In the genomic region with DNA sequence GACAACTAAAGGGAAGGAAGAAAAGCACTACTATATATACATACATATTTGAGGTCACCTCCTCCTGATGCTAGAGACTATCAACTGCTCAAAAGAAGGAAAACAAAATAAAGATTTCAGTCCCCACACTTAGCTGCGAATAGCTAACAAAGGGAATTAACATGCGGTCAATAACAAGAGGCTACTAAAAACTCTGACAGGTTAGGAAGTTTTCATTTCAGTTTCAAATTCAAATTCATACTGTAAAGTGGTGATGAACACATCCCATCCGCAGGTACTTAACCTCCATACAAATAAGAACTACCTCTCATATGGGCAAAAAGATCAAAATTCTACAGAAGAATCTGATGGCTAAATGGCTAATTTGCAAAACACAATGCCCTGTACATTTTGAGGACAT, we compare ENCODE assay signal across 8 cellular contexts. TPM values are rescaled to one million over a fixed set of nuclear protein-coding genes. Genes with fewer than 3 reads are reported as not detected.
DNase-seq lines count a peak whose midpoint lies in the region; ATAC-seq and TF ChIP-seq lines count a peak whose summit lies in the region.

No MANE protein-coding gene starts in this region.

- H3K9me2 ChIP-seq in PC-9 (ENCODE audit: insufficient read depth), result no peaks in the 10 kb centered on the region

- DNase-seq in GM12864 (ENCODE audit: low read depth) (no peak), PC-9 (no peak), osteocyte (ENCODE audit: extremely low spot score, unreplicated experiment) (no peak), RKO (ENCODE audit: low spot score) (no peak), cerebellum (ENCODE audit: low spot score) (no peak), NCI-H1694 (lab: John Stamatoyannopoulos, UW) (no peak)

- H3K9me3 Mint-ChIP-seq in osteocyte (ENCODE audit: unreplicated experiment), result no peaks in the 10 kb centered on the region

- H3K27me3 Mint-ChIP-seq in osteocyte (ENCODE audit: unreplicated experiment), result no peaks in the 10 kb centered on the region

- H3K27me3 ChIP-seq in PC-9 (ENCODE audit: insufficient read depth, low read depth), result no peaks in the 10 kb centered on the region
- H3K27me3 ChIP-seq in endocrine pancreas (ENCODE audit: control insufficient read depth, insufficient read depth, low read length), result no peaks in the 10 kb centered on the region

- peak overlapping the region; percentile 86 for H3K4me3 ChIP-seq in GM12864 (ENCODE audit: low read depth, low read length)
- H3K4me3 ChIP-seq in PC-9, result peak overlapping the region; percentile 85
- H3K4me3 ChIP-seq in endocrine pancreas (ENCODE audit: control insufficient read depth, insufficient read depth, low read length), result peak overlapping the region; percentile 93

- peaks cover 9% of the 10 kb centered on the region; the same call in 1 of the 2 replicates for H3F3A ChIP-seq in PC-9 (ENCODE audit: insufficient read depth, low read depth)

- CTCF ChIA-PET in PC-9 (lab: Charles Lee), result no interaction called here

- H3K4me3 Mint-ChIP-seq in osteocyte (ENCODE audit: unreplicated experiment), result peak overlapping the region; percentile 91

- H3K36me3 Mint-ChIP-seq in osteocyte (ENCODE audit: unreplicated experiment), result peaks cover under 1% of the 10 kb centered on the region

- H2AFZ ChIP-seq in PC-9, result no peak overlapping the region

- H3K36me3 ChIP-seq in PC-9 (ENCODE audit: low read depth), result no peaks in the 10 kb centered on the region
- no peaks in the 10 kb centered on the region for H3K36me3 ChIP-seq in endocrine pancreas (ENCODE audit: control insufficient read depth, insufficient read depth, low read length)

- H3K9me3 ChIP-seq in PC-9 (ENCODE audit: insufficient read depth, low read depth), result no peaks in the 10 kb centered on the region
- no peaks in the 10 kb centered on the region for H3K9me3 ChIP-seq in endocrine pancreas (ENCODE audit: control insufficient read depth, low read length)

- H3K79me2 ChIP-seq in PC-9 (ENCODE audit: low read depth), result peaks cover 72% of the 10 kb centered on the region

- peaks cover 26% of the 10 kb centered on the region for H3K4me1 ChIP-seq in PC-9 (replicated peaks; ENCODE audit: insufficient read depth)
- peaks cover 17% of the 10 kb centered on the region for H3K4me1 ChIP-seq in endocrine pancreas (ENCODE audit: control insufficient read depth, insufficient read depth, low read length)

- TF ChIP-seq CTCF in GM12864 (IDR thresholded peaks at IDR 0.05; ENCODE audit: low read depth, low read length, missing control alignments) (no peak), PC-9 (conservative IDR thresholded peaks at IDR 0.05) (no peak), osteocyte (IDR thresholded peaks at IDR 0.05) (no peak)

- POLR2A ChIA-PET in PC-9 (lab: Charles Lee; ENCODE audit: unreplicated experiment), result no interaction called here

- no peaks in the 10 kb centered on the region; the same call in 1 of the 2 replicates for H4K20me1 ChIP-seq in PC-9 (ENCODE audit: insufficient read depth)

- intact Hi-C loops in PC-9 (cut with micrococcal nuclease; ENCODE audit: unreplicated experiment), result no loop called here

- no peak for ATAC-seq in HG03565 (IDR thresholded peaks at IDR 0.05; ENCODE audit: unreplicated experiment)

- BruUV-seq in PC-9 (replicated peaks; lab: Mats Ljungman, UMichigan), result no TSS peak

- peak overlapping the region; percentile 94 for H3K27ac Mint-ChIP-seq in osteocyte (ENCODE audit: unreplicated experiment)

- peaks cover 57% of the 10 kb centered on the region for H3K4me1 Mint-ChIP-seq in osteocyte (ENCODE audit: unreplicated experiment)

- H3K4me2 ChIP-seq in PC-9, result peak overlapping the region; percentile 99

- H3K9ac ChIP-seq in endocrine pancreas (ENCODE audit: control insufficient read depth, insufficient read depth, low read length), result no peak overlapping the region

- peak overlapping the region; percentile 73 for H3K27ac ChIP-seq in PC-9

RNA-seq across cellular contexts. Expression of gene NAP1L4, which starts 2.6 kb away (rescaled TPM):
- total RNA-seq in PC-9 (2021), result 73.3 and 86.7 TPM in 2 replicates
- total RNA-seq in osteocyte, result 147 and 148 TPM in 2 replicates
- total RNA-seq in cerebellum, result 156 TPM
